8 cellular contexts compared by ENCODE assay signal in the genomic region with DNA sequence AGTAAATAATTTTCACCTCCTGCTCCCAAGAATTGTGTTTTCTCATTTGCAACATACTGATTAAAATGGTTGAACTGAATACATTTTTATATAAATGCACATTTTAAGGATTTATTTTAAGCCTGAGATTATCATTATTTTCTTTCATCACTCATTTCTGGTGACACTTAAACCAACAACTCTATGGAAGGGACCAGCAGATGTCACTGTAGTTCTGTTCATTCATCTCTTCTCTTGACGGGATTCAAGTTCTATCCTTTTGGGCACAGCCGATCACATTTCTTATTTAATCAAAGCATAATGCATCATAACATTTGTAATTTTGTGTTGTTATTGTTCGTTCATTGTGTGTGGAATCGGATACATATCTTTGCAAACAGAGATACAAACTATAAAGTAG.
DNase-seq lines count a peak whose midpoint lies in the region; ATAC-seq and TF ChIP-seq lines count a peak whose summit lies in the region.

No MANE protein-coding gene starts in this region.

- TF ChIP-seq CTCF in GM12872 (IDR thresholded peaks at IDR 0.05; ENCODE audit: insufficient read depth, low read depth, low read length), result peak; percentile 32; the same call in 1 of the 3 replicates

- peak overlapping the region in 2 of 6 donors; percentile 58 to 70 for H3K27ac Mint-ChIP-seq in naive B cell

- H3K4me3 Mint-ChIP-seq in naive B cell, result no peak overlapping the region

- ATAC-seq in naive B cell (ENCODE audit: low read depth in 2 of 2) (peak; percentile 34 to 46), GM18498 (IDR thresholded peaks at IDR 0.05; ENCODE audit: unreplicated experiment) (no peak), HG03432 (IDR thresholded peaks at IDR 0.05; ENCODE audit: unreplicated experiment) (no peak)

- peaks cover 0 to 7% (median 7%) of the 10 kb centered on the region in 3 donors for H3K4me1 Mint-ChIP-seq in naive B cell

- H3K9me3 Mint-ChIP-seq in naive B cell, result peaks cover 0 to 4% (median 0%) of the 10 kb centered on the region in 7 donors

- peaks cover 0 to 7% of the 10 kb centered on the region in 2 donors for H3K36me3 Mint-ChIP-seq in naive B cell

- H3K27me3 Mint-ChIP-seq in naive B cell, result peaks cover 10 to 26% (median 12%) of the 10 kb centered on the region in 3 donors

- DNase-seq in NCI-H460 (ENCODE audit: extremely low read depth, low read depth) (peak; percentile 2), dermis microvascular lymphatic vessel endothelial cell (ENCODE audit: low read depth in 2 of 2) (peak; percentile 72 to 76), naive B cell (peak; percentile 22), iPS-NIHi11 (ENCODE audit: low spot score) (no peak), posterior vena cava (ENCODE audit: low spot score) (no peak)

- intact Hi-C loops in posterior vena cava (cut with DNase I), result loop anchor here in 1 of 2 donors (10.0 kb wide), 1 partner anchor 1017 kb away; no protein-coding TSS in a partner anchor

Comparison
In these comparisons a context has a peak if more than half of its experiments do, and no peak if none do; other contexts are left out.
1. DNase-seq: peak in NCI-H460 (single experiment), dermis microvascular lymphatic vessel endothelial cell (2 of 2) and naive B cell (single experiment); none in iPS-NIHi11 (single experiment) and posterior vena cava (single experiment).
2. ATAC-seq: peak in naive B cell (2 of 2); none in GM18498 (single experiment) and HG03432 (single experiment).